24 cellular contexts compared by ENCODE assay signal in genomic region chr14:48704639-48705038, GRCh38.
"Had no signal": no experiment of that assay in that cellular context is flagged by ENCODE, and none has a peak within 500 bp of the region (broad histone marks: within the 10 kb centered on the region; RNA-seq: fewer than 3 reads in every experiment).

No MANE protein-coding gene starts in this region.

- H3K36me3 ChIP-seq: SJCRH30 had no signal

- H2AFZ ChIP-seq: PC-9 had no signal

- DNase-seq: MM.1S, NCI-H1092, NCI-H1417 treated with DMSO at 0.1 percent for 48 hours, NCI-H1436 treated with DMSO at 0.1 percent for 48 hours, NCI-H1694 treated with DMSO at 0.1 percent for 48 hours, NCI-H187 treated with DMSO at 0.1 percent for 48 hours, NCI-H2029, NCI-H2171 treated with DMSO at 0.1 percent for 48 hours, NCI-H2227 treated with DMSO at 0.1 percent for 48 hours, NCI-H446, NCI-H510A treated with DMSO at 0.1 percent for 48 hours, NCI-H524 treated with DMSO at 0.1 percent for 48 hours, NCI-H526 treated with DMSO at 0.1 percent for 48 hours, NCI-H774, PC-9, SHP77, SIG-M5, SJCRH30, T-cell had no signal

- H3K4me1 ChIP-seq: SJCRH30 had no signal

- H3K4me2 ChIP-seq: PC-9 had no signal

- FAIRE-seq: RCC 7860 had no signal

- H3K4me3 ChIP-seq: PC-9, SJCRH30, SK-N-MC had no signal

- ATAC-seq: Panc1, SK-N-SH treated with all-trans-retinoic acid at 6 μM for 48 hours, T-cell had no signal

- H3K27ac ChIP-seq: PC-9, RWPE1, SJCRH30, SK-N-MC had no signal

- H3K27me3 ChIP-seq: SJCRH30 had no signal

- H3K9me3 ChIP-seq: SJCRH30 had no signal
